In the genomic region with DNA sequence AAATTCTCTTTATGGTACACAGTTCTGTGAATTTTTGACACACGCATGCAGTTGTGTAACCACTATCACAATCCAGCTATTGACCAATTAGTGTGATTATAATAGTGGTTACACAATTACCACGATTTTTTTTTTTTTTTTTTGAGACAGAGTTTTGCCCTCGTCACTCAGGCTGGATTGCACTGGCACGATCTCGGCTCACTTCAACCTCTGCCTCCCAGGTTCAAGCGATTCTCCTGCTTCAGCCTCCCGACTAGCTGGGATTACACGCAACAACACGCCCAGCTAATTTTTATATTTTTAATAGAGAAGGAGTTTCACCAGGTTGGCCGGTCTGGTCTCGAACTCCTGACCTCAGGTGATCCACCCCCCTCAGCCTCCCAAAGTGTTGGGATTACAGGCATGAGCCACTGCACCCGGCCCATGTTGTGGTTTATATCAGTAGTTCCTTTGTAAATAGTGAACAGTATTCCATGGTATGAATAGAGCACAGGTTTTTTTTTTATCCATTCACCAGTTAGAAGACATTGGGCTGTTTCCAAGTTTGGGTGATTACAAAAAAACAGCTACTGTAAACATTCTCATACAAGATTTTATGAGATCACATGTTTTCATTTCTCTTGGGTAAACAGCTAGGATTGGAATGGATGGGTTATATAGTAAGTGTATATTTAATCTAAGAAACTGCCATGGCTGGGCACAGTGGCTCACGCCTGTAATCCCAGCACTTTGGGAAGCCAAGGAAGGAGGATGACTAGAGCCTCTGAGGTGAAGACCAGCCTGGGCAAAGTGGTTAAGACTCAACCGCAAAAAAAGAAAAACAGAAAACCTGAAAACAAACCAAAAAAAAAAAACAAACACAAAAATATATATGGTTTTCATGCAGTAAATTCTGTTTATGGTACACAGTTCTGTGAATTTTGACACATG, we compare ENCODE assay signal across 5 cellular contexts. TPM values are rescaled to one million over a fixed set of nuclear protein-coding genes. Genes with fewer than 3 reads are reported as not detected.
"Had no signal": no experiment of that assay in that cellular context is flagged by ENCODE, and none has a peak within 500 bp of the region (broad histone marks: within the 10 kb centered on the region; RNA-seq: fewer than 3 reads in every experiment).

No MANE protein-coding gene starts in this region.

RNA-seq across cellular contexts. Expression of a gene that starts 17.0 kb away (rescaled TPM):
- total RNA-seq: activated B cell treated with CpG ODN at 0.5 μM for 24 hours; activated CD4-positive, alpha-beta T cell treated with anti-CD3 and anti-CD28 coated beads for 36 hours; activated naive CD4-positive, alpha-beta T cell treated with anti-CD3 and anti-CD28 coated beads, Interleukin-2, amount 50 U/mL, for 72 hours; activated T-helper 17 cell treated with anti-CD3 and anti-CD28 coated beads, Interleukin-2, amount 50 U/mL, for 72 hours; mononuclear cell had no signal
